16 cellular contexts compared by ENCODE assay signal in genomic region chr1:209427277-209427676, GRCh38.
"Had no signal": no experiment of that assay in that cellular context is flagged by ENCODE, and none has a peak within 500 bp of the region (broad histone marks: within the 10 kb centered on the region; RNA-seq: fewer than 3 reads in every experiment).

No MANE protein-coding gene starts in this region.

- H3K4me1 Mint-ChIP-seq: activated CD8-positive, alpha-beta memory T cell treated with anti-CD3 and anti-CD28 coated beads, Interleukin-2, amount 10 ng/mL, durations not matched to agents 7 days and 5 days; stimulated activated naive B cell treated with anti-CD40 and anti-IgM and Interleukin-4, amounts not matched to agents 10 μg/mL and 1 μg/mL and 100 μg/mL, for 72 hours had no signal

- H3K4me3 ChIP-seq: lung, mucosa of descending colon, upper lobe of left lung had no signal

- ATAC-seq: activated CD8-positive, alpha-beta memory T cell treated with anti-CD3 and anti-CD28 coated beads, Interleukin-2, amount 10 ng/mL, durations not matched to agents 7 days and 5 days; activated naive CD4-positive, alpha-beta T cell treated with anti-CD3 and anti-CD28 coated beads, Interleukin-2, amount 50 U/mL, for 72 hours; left colon; mucosa of descending colon; naive thymus-derived CD8-positive, alpha-beta T cell; sciatic nerve; stimulated activated naive B cell treated with anti-CD40 and anti-IgM and Interleukin-4, amounts not matched to agents 10 μg/mL and 1 μg/mL and 100 μg/mL, for 72 hours had no signal

- H3K9me3 ChIP-seq: mucosa of descending colon, upper lobe of left lung had no signal

- H3K27ac ChIP-seq: upper lobe of left lung had no signal

- H3K36me3 ChIP-seq: upper lobe of left lung had no signal

- H3K27ac Mint-ChIP-seq: activated CD8-positive, alpha-beta memory T cell treated with anti-CD3 and anti-CD28 coated beads, Interleukin-2, amount 10 ng/mL, durations not matched to agents 7 days and 5 days; activated naive CD4-positive, alpha-beta T cell treated with anti-CD3 and anti-CD28 coated beads, Interleukin-2, amount 50 U/mL, for 72 hours; activated T-cell treated with anti-CD3 and anti-CD28 coated beads, Interleukin-2, amount 50 U/mL, for 24 hours; naive thymus-derived CD8-positive, alpha-beta T cell; stimulated activated naive B cell treated with anti-CD40 and anti-IgM and Interleukin-4, amounts not matched to agents 10 μg/mL and 1 μg/mL and 100 μg/mL, for 72 hours had no signal

- DNase-seq: activated CD4-positive, alpha-beta T cell treated with anti-CD3 and anti-CD28 coated beads for 1 hour; activated CD4-positive, alpha-beta T cell treated with anti-CD3 and anti-CD28 coated beads, Interleukin-2, amount 50 U/mL, for 48 hours; activated CD8-positive, alpha-beta memory T cell treated with anti-CD3 and anti-CD28 coated beads, Interleukin-2, amount 10 ng/mL, durations not matched to agents 7 days and 5 days; activated effector memory CD4-positive, alpha-beta T cell treated with Interleukin-2 at 50 U/mL for 16 hours; activated T-cell treated with anti-CD3 and anti-CD28 coated beads, Interleukin-2, amount 50 U/mL, for 24 hours; amygdala; hypothalamus; left colon; mucosa of descending colon; naive thymus-derived CD8-positive, alpha-beta T cell; stimulated activated CD4-positive, alpha-beta T cell treated with anti-CD3 and anti-CD28 coated beads, Interleukin-2, amount 100 ng/mL, for 24 hours; stimulated activated naive B cell treated with anti-CD40 and anti-IgM and Interleukin-4, amounts not matched to agents 10 μg/mL and 1 μg/mL and 100 μg/mL, for 72 hours; upper lobe of left lung had no signal

- H3K4me1 ChIP-seq: upper lobe of left lung had no signal

- H3K27me3 ChIP-seq: upper lobe of left lung had no signal

- H3K36me3 Mint-ChIP-seq: activated CD8-positive, alpha-beta memory T cell treated with anti-CD3 and anti-CD28 coated beads, Interleukin-2, amount 10 ng/mL, durations not matched to agents 7 days and 5 days; activated naive CD4-positive, alpha-beta T cell treated with anti-CD3 and anti-CD28 coated beads, Interleukin-2, amount 50 U/mL, for 72 hours; naive thymus-derived CD8-positive, alpha-beta T cell; stimulated activated naive B cell treated with anti-CD40 and anti-IgM and Interleukin-4, amounts not matched to agents 10 μg/mL and 1 μg/mL and 100 μg/mL, for 72 hours had no signal

- H3K9me3 Mint-ChIP-seq: activated naive CD4-positive, alpha-beta T cell treated with anti-CD3 and anti-CD28 coated beads, Interleukin-2, amount 50 U/mL, for 72 hours; activated T-cell treated with anti-CD3 and anti-CD28 coated beads, Interleukin-2, amount 50 U/mL, for 24 hours; naive thymus-derived CD8-positive, alpha-beta T cell; stimulated activated naive B cell treated with anti-CD40 and anti-IgM and Interleukin-4, amounts not matched to agents 10 μg/mL and 1 μg/mL and 100 μg/mL, for 72 hours had no signal

- H3K4me3 Mint-ChIP-seq: activated CD8-positive, alpha-beta memory T cell treated with anti-CD3 and anti-CD28 coated beads, Interleukin-2, amount 10 ng/mL, durations not matched to agents 7 days and 5 days; activated T-cell treated with anti-CD3 and anti-CD28 coated beads, Interleukin-2, amount 50 U/mL, for 24 hours; naive thymus-derived CD8-positive, alpha-beta T cell; stimulated activated naive B cell treated with anti-CD40 and anti-IgM and Interleukin-4, amounts not matched to agents 10 μg/mL and 1 μg/mL and 100 μg/mL, for 72 hours had no signal
